ENCODE assay signal across 15 cellular contexts in the genomic region with DNA sequence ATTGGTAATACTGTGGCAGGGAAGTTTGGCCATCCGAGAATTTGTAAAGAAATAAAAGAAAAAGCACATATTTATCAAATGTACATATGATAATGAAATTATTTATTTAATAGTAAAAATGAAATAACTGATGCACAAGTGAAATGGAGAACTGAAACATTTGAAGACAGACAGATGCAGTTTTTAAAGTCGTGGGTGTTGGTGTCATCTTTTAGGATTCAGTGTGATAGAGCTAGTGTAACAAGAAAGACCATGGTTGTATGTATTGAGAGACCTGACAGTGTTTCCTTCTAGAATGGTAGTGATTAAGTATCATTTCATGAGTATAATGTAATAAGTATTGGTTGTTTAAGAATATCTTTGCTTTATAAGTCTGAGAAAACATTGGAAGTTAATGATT. TPM values are rescaled to one million over a fixed set of nuclear protein-coding genes. Genes with fewer than 3 reads are reported as not detected.
DNase-seq lines count a peak whose midpoint lies in the region; ATAC-seq and TF ChIP-seq lines count a peak whose summit lies in the region.
"Had no signal": no experiment of that assay in that cellular context is flagged by ENCODE, and none has a peak within 500 bp of the region (broad histone marks: within the 10 kb centered on the region; RNA-seq: fewer than 3 reads in every experiment).

No MANE protein-coding gene starts in this region.

- no CpG with 5 or more reads among the region's 2 CpGs for WGBS in trophoblast cell (ENCODE audit: extremely low coverage, insufficient coverage, insufficient read length)

- H2AFZ ChIP-seq in GM23338 (no peak overlapping the region), trophoblast cell (ENCODE audit: insufficient read depth, low read length, poor library complexity) (no peak overlapping the region)

- H3F3A ChIP-seq in GM23338 (replicated peaks; ENCODE audit: low read depth) = no peaks in the 10 kb centered on the region

- CTCF ChIA-PET in activated CD4-positive, alpha-beta T cell treated with anti-CD3 and anti-CD28 coated beads for 36 hours (lab: Charles Lee) = interaction anchor here (0.7 to 1.2 kb wide), 3 partner anchors 8 to 135 kb away, joined by 3 read pairs; no protein-coding TSS in a partner anchor

- H3K4me3 ChIP-seq in GM23338 (no peak overlapping the region), trophoblast cell (ENCODE audit: low read depth, low read length) (no peak overlapping the region)

- H3K23ac ChIP-seq in trophoblast cell (ENCODE audit: low read length) = no peak overlapping the region

- POLR2A ChIA-PET in activated CD4-positive, alpha-beta T cell treated with anti-CD3 and anti-CD28 coated beads for 36 hours (lab: Charles Lee) = no interaction called here

- no peak overlapping the region for H4K91ac ChIP-seq in trophoblast cell (ENCODE audit: low read depth, low read length)

- peaks cover 12% of the 10 kb centered on the region for H3K79me1 ChIP-seq in trophoblast cell (ENCODE audit: low read length)

- no peak overlapping the region for H4K8ac ChIP-seq in trophoblast cell (ENCODE audit: low read depth, low read length)

- H4K20me1 ChIP-seq in GM23338 (replicated peaks; ENCODE audit: insufficient read depth) = peaks cover 29% of the 10 kb centered on the region

- no peak overlapping the region for H2BK5ac ChIP-seq in trophoblast cell (ENCODE audit: low read depth, low read length, poor library complexity)

- intact Hi-C loops in activated CD4-positive, alpha-beta T cell treated with anti-CD3 and anti-CD28 coated beads for 36 hours (cut with DNase I, micrococcal nuclease) = loop anchor here in 1 of 2 experiments (5.0 kb wide), 1 partner anchor 1188 kb away; no protein-coding TSS in a partner anchor

- H3K9me3 Mint-ChIP-seq in activated CD4-positive, alpha-beta T cell treated with anti-CD3 and anti-CD28 coated beads for 36 hours (ENCODE audit: low read depth) = no peaks in the 10 kb centered on the region
- H3K9me3 Mint-ChIP-seq in GM23338 = no peaks in the 10 kb centered on the region
- no peaks in the 10 kb centered on the region for H3K9me3 Mint-ChIP-seq in central memory CD8-positive, alpha-beta T cell

- DNase-seq in activated CD4-positive, alpha-beta T cell treated with anti-CD3 and anti-CD28 coated beads for 36 hours = no peak
- DNase-seq in activated CD4-positive, alpha-beta T cell treated with anti-CD3 and anti-CD28 coated beads, Interleukin-2, amount 50 U/mL, for 1 hour = no peak
- DNase-seq in GM23338 (ENCODE audit: low spot score) (no peak), trophoblast cell (no peak), hippocampal formation (lab: John Stamatoyannopoulos, UW) (no peak), germinal center (ENCODE audit: low spot score) (no peak), hypothalamus (lab: John Stamatoyannopoulos, UW) (no peak)
- no peak for DNase-seq in central memory CD8-positive, alpha-beta T cell (ENCODE audit: low spot score in 2 of 2)
- DNase-seq: erythroblast, heart left ventricle, left colon, NCI-H2029, NCI-H774, substantia nigra had no signal

- H3K36me3 ChIP-seq in GM23338 (ENCODE audit: insufficient read depth) (peaks cover 18% of the 10 kb centered on the region; the same call in 1 of the 2 replicates), trophoblast cell (ENCODE audit: control insufficient read depth in 1 of 2, insufficient read depth in 2 of 2, low read length in 2 of 2) (peaks cover 13 to 27% of the 10 kb centered on the region in 2 experiments)

- H3K27ac ChIP-seq in GM23338 (ENCODE audit: low read depth) (no peak overlapping the region), trophoblast cell (ENCODE audit: low read depth, low read length) (no peak overlapping the region)

- no peak overlapping the region for H2BK12ac ChIP-seq in trophoblast cell (ENCODE audit: low read length)

- H3K14ac ChIP-seq in trophoblast cell (ENCODE audit: low read length) = no peak overlapping the region

- H3K79me2 ChIP-seq in GM23338 (replicated peaks; ENCODE audit: insufficient read depth) = peaks cover 66% of the 10 kb centered on the region
- H3K79me2 ChIP-seq in trophoblast cell (ENCODE audit: control insufficient read depth, insufficient read depth, low read length, poor library complexity) = peaks cover 15% of the 10 kb centered on the region

- no peak overlapping the region for H2BK120ac ChIP-seq in trophoblast cell (ENCODE audit: insufficient read depth, low read length, poor library complexity)

- H3K4me2 ChIP-seq in GM23338 (no peak overlapping the region), trophoblast cell (ENCODE audit: low read length) (no peak overlapping the region)

- H3K9me3 ChIP-seq in trophoblast cell (ENCODE audit: insufficient read depth, low read depth, low read length) = no peaks in the 10 kb centered on the region
- H3K9me3 ChIP-seq: heart left ventricle had no signal

- H3K4me1 ChIP-seq in GM23338 (ENCODE audit: insufficient read depth) (peaks cover 19% of the 10 kb centered on the region), trophoblast cell (ENCODE audit: control insufficient read depth in 1 of 2, insufficient read depth in 2 of 2, low read length in 2 of 2) (no peaks in the 10 kb centered on the region)

- no peaks in the 10 kb centered on the region for H3K9me2 ChIP-seq in GM23338 (ENCODE audit: insufficient read depth)

- no peak for TF ChIP-seq CTCF in GM23338 (conservative IDR thresholded peaks at IDR 0.05; ENCODE audit: low read depth in 2 of 2)

- no peak for ATAC-seq in activated CD4-positive, alpha-beta T cell treated with anti-CD3 and anti-CD28 coated beads for 36 hours
- no peak for ATAC-seq in GM23338
- no peak for ATAC-seq in central memory CD8-positive, alpha-beta T cell (replicated peaks; ENCODE audit: extremely low read depth, poor library complexity, severe bottlenecking)
- ATAC-seq: HCT116, heart left ventricle, left colon had no signal

- no peak overlapping the region for H3K18ac ChIP-seq in trophoblast cell (ENCODE audit: low read length)

- H3K27ac Mint-ChIP-seq in activated CD4-positive, alpha-beta T cell treated with anti-CD3 and anti-CD28 coated beads for 36 hours = peak overlapping the region; percentile 45
- H3K27ac Mint-ChIP-seq in GM23338 = no peak overlapping the region
- H3K27ac Mint-ChIP-seq in central memory CD8-positive, alpha-beta T cell (ENCODE audit: low read depth) = peak overlapping the region; percentile 100

- peaks cover 53% of the 10 kb centered on the region for H3K36me3 Mint-ChIP-seq in activated CD4-positive, alpha-beta T cell treated with anti-CD3 and anti-CD28 coated beads for 36 hours (ENCODE audit: low read depth)
- peaks cover 37% of the 10 kb centered on the region for H3K36me3 Mint-ChIP-seq in GM23338 (ENCODE audit: low read depth)
- peaks cover 46% of the 10 kb centered on the region for H3K36me3 Mint-ChIP-seq in central memory CD8-positive, alpha-beta T cell (ENCODE audit: insufficient read depth)

- no peaks in the 10 kb centered on the region for H3K27me3 Mint-ChIP-seq in activated CD4-positive, alpha-beta T cell treated with anti-CD3 and anti-CD28 coated beads for 36 hours
- peaks cover 3% of the 10 kb centered on the region for H3K27me3 Mint-ChIP-seq in GM23338 (ENCODE audit: insufficient read depth, low read depth, poor library complexity)
- no peaks in the 10 kb centered on the region for H3K27me3 Mint-ChIP-seq in central memory CD8-positive, alpha-beta T cell

- H3K27me3 ChIP-seq in GM23338 (ENCODE audit: insufficient read depth) (no peaks in the 10 kb centered on the region), trophoblast cell (ENCODE audit: insufficient read depth, low read length) (no peaks in the 10 kb centered on the region)
- H3K27me3 ChIP-seq: heart left ventricle had no signal

- no peak overlapping the region for H4K12ac ChIP-seq in trophoblast cell (ENCODE audit: low read depth, low read length)

- no peak overlapping the region for H2AK5ac ChIP-seq in trophoblast cell (ENCODE audit: low read length)

- no peak overlapping the region for H3K9ac ChIP-seq in trophoblast cell (ENCODE audit: low read length)

- H3K4ac ChIP-seq in trophoblast cell (ENCODE audit: low read depth, low read length) = peak overlapping the region; percentile 47

- peaks cover 48% of the 10 kb centered on the region for H3K4me1 Mint-ChIP-seq in activated CD4-positive, alpha-beta T cell treated with anti-CD3 and anti-CD28 coated beads for 36 hours
- H3K4me1 Mint-ChIP-seq in GM23338 = peaks cover 19% of the 10 kb centered on the region
- H3K4me1 Mint-ChIP-seq in central memory CD8-positive, alpha-beta T cell = peaks cover 69% of the 10 kb centered on the region

- no peak overlapping the region for H3K4me3 Mint-ChIP-seq in activated CD4-positive, alpha-beta T cell treated with anti-CD3 and anti-CD28 coated beads for 36 hours
- peak overlapping the region; percentile 7; the same call in 1 of the 3 replicates for H3K4me3 Mint-ChIP-seq in GM23338
- H3K4me3 Mint-ChIP-seq in central memory CD8-positive, alpha-beta T cell = no peak overlapping the region

TF ChIP-seq in GM23338, 12 proteins besides CTCF, POLR2A, EP300 and RAD21 (continues in another document):
- TF ChIP-seq NANOG (IDR thresholded peaks at IDR 0.05; ENCODE audit: borderline replicate concordance) (no peak), EZH2phosphoT487 (IDR thresholded peaks at IDR 0.05; ENCODE audit: unreplicated experiment) (no peak)

RNA-seq across cellular contexts. Expression of gene SEC61B, which starts 2.4 kb away (rescaled TPM):
- 100 to 1,000 TPM in 1 of 2 experiments, 10 to 100 TPM in 1; 81.0 to 139 TPM for total RNA-seq in activated CD4-positive, alpha-beta T cell treated with anti-CD3 and anti-CD28 coated beads for 36 hours
- total RNA-seq in GM23338 (2014; rRNA removed; shearing (Covaris generic)) = 90.5 and 133 TPM in 2 replicates
- 602 and 623 TPM in 2 replicates for polyA plus RNA-seq in GM23338 (2016; fragmentation: Nextera tagmentation; extraction: Ambion mirVana)
- 776 and 817 TPM in 2 replicates for polyA plus RNA-seq in trophoblast cell (2013)

RNA-seq across cellular contexts. Expression of gene ALG2, which starts 2.7 kb away (rescaled TPM):
- 10 to 100 TPM; 22.8 to 31.1 TPM for total RNA-seq in activated CD4-positive, alpha-beta T cell treated with anti-CD3 and anti-CD28 coated beads for 36 hours
- 34.3 and 39.7 TPM in 2 replicates for total RNA-seq in GM23338 (2014; rRNA removed; shearing (Covaris generic))
- polyA plus RNA-seq in GM23338 (2016; fragmentation: Nextera tagmentation; extraction: Ambion mirVana) = 28.8 and 31.5 TPM in 2 replicates
- polyA plus RNA-seq in trophoblast cell (2013) = 69.4 and 72.3 TPM in 2 replicates
